Comparison of ENCODE assay signal across 14 cellular contexts in the genomic region with DNA sequence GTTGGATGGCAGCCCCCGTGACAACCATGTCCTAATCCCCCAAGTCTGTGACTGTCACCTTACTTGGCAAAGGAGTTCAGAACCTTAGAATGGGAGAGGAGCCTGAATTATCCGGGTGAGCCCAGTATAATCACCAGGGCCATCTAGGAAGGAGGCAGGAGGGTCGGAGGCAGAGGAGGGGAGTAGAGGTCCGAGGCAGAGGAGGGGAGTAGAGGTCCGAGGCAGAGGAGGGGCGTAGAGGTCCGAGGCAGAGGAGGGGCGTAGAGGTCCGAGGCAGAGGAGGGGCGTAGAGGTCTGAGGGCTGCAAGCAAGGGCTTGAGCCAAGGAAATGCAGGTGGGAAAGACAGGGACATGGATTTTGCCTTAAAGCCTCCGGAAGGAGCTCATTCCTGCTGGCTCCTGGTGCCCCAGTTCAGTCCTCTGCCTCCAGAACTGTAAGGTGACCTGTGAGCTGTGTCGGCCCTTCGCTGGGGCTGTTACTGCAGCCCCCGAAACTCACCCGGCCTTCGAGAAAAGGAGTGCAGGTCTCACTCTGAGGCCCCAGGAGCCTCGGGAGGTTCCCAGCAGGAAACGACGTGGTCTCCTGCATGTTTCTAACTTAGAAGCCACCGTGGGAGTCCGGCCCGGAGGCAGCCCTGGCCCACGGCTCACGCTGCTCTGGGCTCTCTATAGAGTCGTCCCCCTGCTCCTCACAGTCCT. TPM values are rescaled to one million over a fixed set of nuclear protein-coding genes. Genes with fewer than 3 reads are reported as not detected.
A peak's percentile ranks its signal among the peaks of the same experiment; 100 is the strongest.
DNase-seq lines count a peak whose midpoint lies in the region; ATAC-seq and TF ChIP-seq lines count a peak whose summit lies in the region.
"Had no signal": no experiment of that assay in that cellular context is flagged by ENCODE, and none has a peak within 500 bp of the region (broad histone marks: within the 10 kb centered on the region; RNA-seq: fewer than 3 reads in every experiment).

No MANE protein-coding gene starts in this region.

- TF ChIP-seq POLR2A in prostate gland (IDR thresholded peaks at IDR 0.05): no peak

- H3K4me1 ChIP-seq in prostate gland (replicated peaks): peaks cover 16% of the 10 kb centered on the region

- CTCF ChIA-PET in RWPE1 (lab: Yijun Ruan, JAX): interaction anchor here (0.5 to 1.9 kb wide), 7 partner anchors 20 to 886 kb away, joined by 3 to 9 read pairs (median 3); no protein-coding TSS in a partner anchor

- no peaks in the 10 kb centered on the region for H3K36me3 ChIP-seq in prostate gland

- no peaks in the 10 kb centered on the region for H3K27me3 ChIP-seq in prostate gland (replicated peaks; ENCODE audit: insufficient read depth)

- H3K4me3 ChIP-seq in epithelial cell of proximal tubule (ENCODE audit: low read depth, low read length) (peak overlapping the region; percentile 30), prostate gland (no peak overlapping the region)

- DNase-seq in RWPE1 (ENCODE audit: low spot score) (no peak), epithelial cell of proximal tubule (ENCODE audit: low read depth) (no peak), prostate gland (ENCODE audit: low spot score) (no peak), glomerular visceral epithelial cell (ENCODE audit: extremely low spot score) (no peak), D341Med (ENCODE audit: low spot score) (no peak)
- DNase-seq: CD4-positive, alpha-beta memory T cell; effector CD4-positive, alpha-beta T cell; KBM-7; NCI-H345; nucleus accumbens; SW 1271 had no signal

- ATAC-seq in GM21528 (IDR thresholded peaks at IDR 0.05; ENCODE audit: low FRiP score, unreplicated experiment): no peak
- ATAC-seq in GM21390 (IDR thresholded peaks at IDR 0.05; ENCODE audit: unreplicated experiment): no peak

- 81% methylated on average over 25 of the region's 25 CpGs for WGBS in prostate gland

- TF ChIP-seq CTCF in C4-2B (conservative IDR thresholded peaks at IDR 0.05) (no peak), RWPE1 (conservative IDR thresholded peaks at IDR 0.05; ENCODE audit: low read depth) (no peak), epithelial cell of proximal tubule (conservative IDR thresholded peaks at IDR 0.05; ENCODE audit: low read depth, low read length) (no peak), prostate gland (IDR thresholded peaks at IDR 0.05) (no peak)

- POLR2A ChIA-PET in RWPE1 (lab: Yijun Ruan, JAX; ENCODE audit: low non-redundant PET): no interaction called here

- H3K27ac ChIP-seq in C4-2B (peak overlapping the region; percentile 100), RWPE1 (peak overlapping the region; percentile 100), prostate gland (peak overlapping the region; percentile 79 to 85)

- intact Hi-C loops in prostate gland (cut with DNase I): no loop called here

- H3K9me3 ChIP-seq in prostate gland: no peaks in the 10 kb centered on the region

RNA-seq across cellular contexts. Expression of a gene that starts 20.0 kb away (rescaled TPM):
- total RNA-seq in epithelial cell of proximal tubule (48.3 and 57.3 TPM in 2 replicates), prostate gland (10 to 100 TPM in 1 of 2 donors, 1 to 10 TPM in 1; 4.5 to 12.3 TPM)
